In the genomic region with DNA sequence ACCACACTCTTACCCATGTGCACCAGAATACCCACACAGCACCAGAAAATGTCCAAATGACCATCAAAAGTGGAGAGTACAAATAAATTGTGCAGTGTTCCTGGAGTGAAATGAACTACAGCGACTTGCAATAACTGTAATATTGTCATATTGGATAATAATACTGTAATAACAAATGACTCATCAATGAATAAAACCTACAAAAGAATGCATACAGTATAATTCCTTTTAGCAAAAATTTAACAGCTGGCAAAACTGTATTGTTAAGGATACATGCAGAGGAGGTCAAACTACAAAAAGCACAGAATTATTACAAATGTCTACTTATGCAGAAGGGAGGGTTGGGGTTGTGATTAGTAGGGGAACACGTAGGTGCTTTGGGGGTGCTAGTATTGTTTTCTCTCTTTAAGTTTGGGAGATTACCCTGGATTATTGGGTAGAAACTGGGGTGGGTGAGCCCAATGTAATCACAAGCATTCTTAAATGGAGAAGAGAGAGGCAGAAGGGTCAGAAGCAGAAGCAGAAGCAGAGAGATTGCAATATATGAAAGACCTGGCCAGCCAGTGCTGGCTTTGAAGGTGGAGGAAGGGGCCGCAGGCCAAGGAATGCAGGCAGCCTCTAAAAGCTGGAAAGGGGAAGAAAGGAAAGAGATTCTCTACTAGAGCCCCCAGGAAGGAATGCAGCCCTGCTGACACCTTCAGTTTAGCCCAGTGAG, we compare ENCODE assay signal across 1 cellular context.
TF ChIP-seq lines count a peak whose summit lies in the region.

No MANE protein-coding gene starts in this region.

TF ChIP-seq in HepG2, 621 proteins besides CTCF, POLR2A, EP300 and RAD21:
- TF ChIP-seq ZNF329 (CRISPR knock-in tag; IDR thresholded peaks at IDR 0.05; ENCODE audit: low read depth), result no peak
- no peak for TF ChIP-seq EZH2 (conservative IDR thresholded peaks at IDR 0.05; ENCODE audit: low read depth, low read length)
- TF ChIP-seq ZNF24 (IDR thresholded peaks at IDR 0.05), result no peak
